In genomic region chr14:99522934-99523660, GRCh38 we compare ENCODE assay signal across 11 cellular contexts. TPM values are rescaled to one million over a fixed set of nuclear protein-coding genes. Genes with fewer than 3 reads are reported as not detected.
DNase-seq lines count a peak whose midpoint lies in the region; TF ChIP-seq lines count a peak whose summit lies in the region.
"Had no signal": no experiment of that assay in that cellular context is flagged by ENCODE, and none has a peak within 500 bp of the region (broad histone marks: within the 10 kb centered on the region; RNA-seq: fewer than 3 reads in every experiment).

No MANE protein-coding gene starts in this region.

- WGBS in suprapubic skin = 71% methylated on average over 12 of the region's 14 CpGs

- H3K9ac ChIP-seq in fibroblast of lung (ENCODE audit: insufficient read depth, low read length) (no peak overlapping the region), mucosa of stomach (ENCODE audit: low read length) (peak overlapping the region; percentile 28)

- POLR2A ChIA-PET in AG04450 (lab: Yijun Ruan, JAX) = interaction anchor here (1.3 to 2.0 kb wide), 3 partner anchors 42 to 81 kb away, joined by 3 to 5 read pairs (median 5); partner anchors contain the start of genes CCDC85C, CCNK and SETD3

- no peaks in the 10 kb centered on the region for H3K79me2 ChIP-seq in fibroblast of lung (ENCODE audit: control insufficient read depth, insufficient read depth, low read length)

- TF ChIP-seq POLR2A in suprapubic skin (IDR thresholded peaks at IDR 0.05) = no peak

- no peak for TF ChIP-seq EP300 in suprapubic skin (IDR thresholded peaks at IDR 0.05)

- CTCF ChIA-PET in AG04450 (lab: Charles Lee) = interaction anchor here (0.8 to 5.0 kb wide), 6 partner anchors 83 to 376 kb away, joined by 3 to 27 read pairs (median 4); no protein-coding TSS in a partner anchor

- H4K20me1 ChIP-seq in fibroblast of lung (ENCODE audit: control insufficient read depth, extremely low read depth, insufficient read depth, low read length) = no peaks in the 10 kb centered on the region

- no peaks in the 10 kb centered on the region for H3K36me3 ChIP-seq in fibroblast of lung (ENCODE audit: control insufficient read depth, insufficient read depth, low read length)
- no peaks in the 10 kb centered on the region for H3K36me3 ChIP-seq in mucosa of stomach (ENCODE audit: control insufficient read depth, insufficient read depth, low read length)
- H3K36me3 ChIP-seq in suprapubic skin = peaks cover 4% of the 10 kb centered on the region

- H2AFZ ChIP-seq in fibroblast of lung (ENCODE audit: low read length) = no peak overlapping the region

- no peak for TF ChIP-seq CTCF in AG04450 (IDR thresholded peaks at IDR 0.05; ENCODE audit: low read depth, low read length)
- TF ChIP-seq CTCF in fibroblast of lung (conservative IDR thresholded peaks at IDR 0.05 in 1 of 2, IDR thresholded peaks at IDR 0.05 in 1 of 2; ENCODE audit: low read depth in 1 of 2, low read length in 2 of 2) = no peak
- no peak for TF ChIP-seq CTCF in suprapubic skin (IDR thresholded peaks at IDR 0.05)

- H3K4me1 ChIP-seq in fibroblast of lung (ENCODE audit: control insufficient read depth, extremely low read depth, insufficient read depth, low read length) = peaks cover 12% of the 10 kb centered on the region
- peaks cover 63% of the 10 kb centered on the region for H3K4me1 ChIP-seq in mucosa of stomach (ENCODE audit: control insufficient read depth, insufficient read depth, low read length)
- peaks cover 25% of the 10 kb centered on the region for H3K4me1 ChIP-seq in suprapubic skin

- no peaks in the 10 kb centered on the region for H3K27me3 ChIP-seq in AG04450 (ENCODE audit: control insufficient read depth, insufficient read depth, low read length)
- no peaks in the 10 kb centered on the region for H3K27me3 ChIP-seq in fibroblast of lung (ENCODE audit: control insufficient read depth, insufficient read depth, low read length)
- no peaks in the 10 kb centered on the region for H3K27me3 ChIP-seq in mucosa of stomach (ENCODE audit: control insufficient read depth, insufficient read depth, low read length)
- no peaks in the 10 kb centered on the region for H3K27me3 ChIP-seq in suprapubic skin

- H3K27ac ChIP-seq in AG04450 (ENCODE audit: low read depth, low read length) = peak overlapping the region; percentile 81
- peak overlapping the region; percentile 59 for H3K27ac ChIP-seq in fibroblast of lung (ENCODE audit: insufficient read depth, low read length)
- no peak overlapping the region for H3K27ac ChIP-seq in suprapubic skin

- no peak for DNase-seq in AG04450 (ENCODE audit: low read depth, low spot score)
- DNase-seq in NCI-H226 = peak; percentile 49
- DNase-seq in fibroblast of lung (ENCODE audit: low read depth in 2 of 2) = peak; percentile 25 to 63
- DNase-seq in NCI-H526 treated with DMSO at 0.1 percent for 48 hours (lab: John Stamatoyannopoulos, UW) = no peak
- DNase-seq in occipital lobe (lab: John Stamatoyannopoulos, UW) = no peak
- no peak for DNase-seq in NCI-H2081 treated with DMSO at 0.1 percent for 48 hours (lab: John Stamatoyannopoulos, UW)
- no peak for DNase-seq in suprapubic skin (ENCODE audit: low spot score in 2 of 2)
- DNase-seq: activated naive CD4-positive, alpha-beta T cell treated with anti-CD3 and anti-CD28 coated beads, Interleukin-2, amount 10 ng/mL, durations not matched to agents 7 days and 5 days; effector memory CD8-positive, alpha-beta T cell; nucleus accumbens had no signal

- peak overlapping the region; percentile 54 for H3K4me2 ChIP-seq in fibroblast of lung (ENCODE audit: extremely low read depth, insufficient read depth, low read length)

- H3K4me3 ChIP-seq in AG04450 (ENCODE audit: low read depth, low read length) (no peak overlapping the region), fibroblast of lung (replicated peaks in 1 of 4; ENCODE audit: control extremely low read depth in 1 of 4, insufficient read depth in 1 of 4, low read depth in 3 of 4, low read length in 4 of 4) (no peak overlapping the region), mucosa of stomach (ENCODE audit: low read length) (no peak overlapping the region), suprapubic skin (no peak overlapping the region)

- H3K9me3 ChIP-seq in AG04450 (ENCODE audit: control insufficient read depth, insufficient read depth, low read length) (no peaks in the 10 kb centered on the region; the same call in 1 of the 2 replicates), fibroblast of lung (ENCODE audit: control insufficient read depth, insufficient read depth, low read depth, low read length) (no peaks in the 10 kb centered on the region), mucosa of stomach (ENCODE audit: control insufficient read depth, low read length) (no peaks in the 10 kb centered on the region), suprapubic skin (no peaks in the 10 kb centered on the region)

RNA-seq across cellular contexts. Expression of gene CCNK, which starts 41.9 kb away (rescaled TPM):
- polyA plus RNA-seq in AG04450 (2011; rRNA removed) (18.9 and 33.4 TPM in 2 replicates), fibroblast of lung (7.3 and 12.9 TPM in 2 replicates)
- polyA minus RNA-seq in AG04450 (2011; rRNA and poly(A)+ RNA removed) = 34.9 and 38.3 TPM in 2 replicates
- total RNA-seq in fibroblast of lung (33.9 and 51.0 TPM in 2 replicates), occipital lobe (22.6 TPM), suprapubic skin (10 to 100 TPM; 23.4 to 66.3 (median 39.0) TPM)
- polyA plus RNA-seq in fibroblast of lung (2012) = 48.1 and 57.4 TPM in 2 replicates
- 7.6 and 14.6 TPM in 2 replicates for polyA minus RNA-seq in fibroblast of lung (ENCODE audit: low replicate concordance)

RNA-seq across cellular contexts. Expression of gene SETD3, which starts 42.4 kb away (rescaled TPM):
- 23.7 and 25.0 TPM in 2 replicates for polyA plus RNA-seq in AG04450 (2011; rRNA removed)
- polyA minus RNA-seq in AG04450 (2011; rRNA and poly(A)+ RNA removed) = 28.2 and 33.2 TPM in 2 replicates
- total RNA-seq in fibroblast of lung = 38.3 and 43.1 TPM in 2 replicates
- polyA plus RNA-seq in fibroblast of lung = 30.9 TPM in 2 replicates
- polyA plus RNA-seq in fibroblast of lung (2012) = 25.3 and 25.8 TPM in 2 replicates
- polyA minus RNA-seq in fibroblast of lung (ENCODE audit: low replicate concordance) = 19.5 and 23.3 TPM in 2 replicates
- total RNA-seq in occipital lobe = 78.8 TPM
- 10 to 100 TPM; 50.2 to 57.5 (median 54.8) TPM for total RNA-seq in suprapubic skin

Comparison
In these comparisons a context has a peak if more than half of its experiments do, and no peak if none do; other contexts are left out.
1. DNase-seq: peak in NCI-H226 (single experiment) and fibroblast of lung (2 of 2); none in AG04450 (single experiment), NCI-H526 treated with DMSO at 0.1 percent for 48 hours (single experiment), occipital lobe (single experiment), NCI-H2081 treated with DMSO at 0.1 percent for 48 hours (single experiment) and suprapubic skin (0 of 2).